Comparison of ENCODE assay signal across 1 cellular context in the genomic region with DNA sequence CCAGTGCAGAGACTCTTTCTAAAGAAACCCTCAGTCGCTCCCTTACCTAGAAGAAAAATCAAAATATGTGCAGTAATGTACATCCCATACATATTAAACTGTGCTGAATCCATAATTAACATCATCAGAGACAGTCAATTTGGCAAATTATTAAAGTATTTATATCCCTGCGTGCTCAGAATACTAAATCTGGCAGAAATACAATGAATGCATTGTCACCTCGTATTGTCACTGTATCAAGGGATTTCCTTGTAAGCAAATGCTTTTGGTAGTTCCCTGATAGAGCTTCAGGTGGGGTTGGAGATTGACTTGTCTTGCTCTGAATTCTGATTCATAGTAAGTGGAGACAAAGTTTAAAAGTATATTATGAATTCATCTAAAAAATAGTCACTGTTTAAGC.
TF ChIP-seq lines count a peak whose summit lies in the region.

No MANE protein-coding gene starts in this region.

TF ChIP-seq in GM23338, 12 proteins besides CTCF, POLR2A, EP300 and RAD21 (continued from another document):
- TF ChIP-seq, protein P1, sequence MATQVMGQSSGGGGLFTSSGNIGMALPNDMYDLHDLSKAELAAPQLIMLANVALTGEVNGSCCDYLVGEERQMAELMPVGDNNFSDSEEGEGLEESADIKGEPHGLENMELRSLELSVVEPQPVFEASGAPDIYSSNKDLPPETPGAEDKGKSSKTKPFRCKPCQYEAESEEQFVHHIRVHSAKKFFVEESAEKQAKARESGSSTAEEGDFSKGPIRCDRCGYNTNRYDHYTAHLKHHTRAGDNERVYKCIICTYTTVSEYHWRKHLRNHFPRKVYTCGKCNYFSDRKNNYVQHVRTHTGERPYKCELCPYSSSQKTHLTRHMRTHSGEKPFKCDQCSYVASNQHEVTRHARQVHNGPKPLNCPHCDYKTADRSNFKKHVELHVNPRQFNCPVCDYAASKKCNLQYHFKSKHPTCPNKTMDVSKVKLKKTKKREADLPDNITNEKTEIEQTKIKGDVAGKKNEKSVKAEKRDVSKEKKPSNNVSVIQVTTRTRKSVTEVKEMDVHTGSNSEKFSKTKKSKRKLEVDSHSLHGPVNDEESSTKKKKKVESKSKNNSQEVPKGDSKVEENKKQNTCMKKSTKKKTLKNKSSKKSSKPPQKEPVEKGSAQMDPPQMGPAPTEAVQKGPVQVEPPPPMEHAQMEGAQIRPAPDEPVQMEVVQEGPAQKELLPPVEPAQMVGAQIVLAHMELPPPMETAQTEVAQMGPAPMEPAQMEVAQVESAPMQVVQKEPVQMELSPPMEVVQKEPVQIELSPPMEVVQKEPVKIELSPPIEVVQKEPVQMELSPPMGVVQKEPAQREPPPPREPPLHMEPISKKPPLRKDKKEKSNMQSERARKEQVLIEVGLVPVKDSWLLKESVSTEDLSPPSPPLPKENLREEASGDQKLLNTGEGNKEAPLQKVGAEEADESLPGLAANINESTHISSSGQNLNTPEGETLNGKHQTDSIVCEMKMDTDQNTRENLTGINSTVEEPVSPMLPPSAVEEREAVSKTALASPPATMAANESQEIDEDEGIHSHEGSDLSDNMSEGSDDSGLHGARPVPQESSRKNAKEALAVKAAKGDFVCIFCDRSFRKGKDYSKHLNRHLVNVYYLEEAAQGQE (IDR thresholded peaks at IDR 0.05; ENCODE audit: unreplicated experiment) = no peak
- no peak for TF ChIP-seq EZH2phosphoT487 (IDR thresholded peaks at IDR 0.05; ENCODE audit: unreplicated experiment)
- TF ChIP-seq, protein P2, sequence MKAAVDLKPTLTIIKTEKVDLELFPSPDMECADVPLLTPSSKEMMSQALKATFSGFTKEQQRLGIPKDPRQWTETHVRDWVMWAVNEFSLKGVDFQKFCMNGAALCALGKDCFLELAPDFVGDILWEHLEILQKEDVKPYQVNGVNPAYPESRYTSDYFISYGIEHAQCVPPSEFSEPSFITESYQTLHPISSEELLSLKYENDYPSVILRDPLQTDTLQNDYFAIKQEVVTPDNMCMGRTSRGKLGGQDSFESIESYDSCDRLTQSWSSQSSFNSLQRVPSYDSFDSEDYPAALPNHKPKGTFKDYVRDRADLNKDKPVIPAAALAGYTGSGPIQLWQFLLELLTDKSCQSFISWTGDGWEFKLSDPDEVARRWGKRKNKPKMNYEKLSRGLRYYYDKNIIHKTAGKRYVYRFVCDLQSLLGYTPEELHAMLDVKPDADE (IDR thresholded peaks at IDR 0.05) = no peak
- TF ChIP-seq NANOG (IDR thresholded peaks at IDR 0.05; ENCODE audit: borderline replicate concordance) = no peak
- no peak for TF ChIP-seq ZNF331 (CRISPR knock-in tag; IDR thresholded peaks at IDR 0.05; ENCODE audit: low read depth)
